Comparison of ENCODE assay signal across 1 cellular context in the genomic region with DNA sequence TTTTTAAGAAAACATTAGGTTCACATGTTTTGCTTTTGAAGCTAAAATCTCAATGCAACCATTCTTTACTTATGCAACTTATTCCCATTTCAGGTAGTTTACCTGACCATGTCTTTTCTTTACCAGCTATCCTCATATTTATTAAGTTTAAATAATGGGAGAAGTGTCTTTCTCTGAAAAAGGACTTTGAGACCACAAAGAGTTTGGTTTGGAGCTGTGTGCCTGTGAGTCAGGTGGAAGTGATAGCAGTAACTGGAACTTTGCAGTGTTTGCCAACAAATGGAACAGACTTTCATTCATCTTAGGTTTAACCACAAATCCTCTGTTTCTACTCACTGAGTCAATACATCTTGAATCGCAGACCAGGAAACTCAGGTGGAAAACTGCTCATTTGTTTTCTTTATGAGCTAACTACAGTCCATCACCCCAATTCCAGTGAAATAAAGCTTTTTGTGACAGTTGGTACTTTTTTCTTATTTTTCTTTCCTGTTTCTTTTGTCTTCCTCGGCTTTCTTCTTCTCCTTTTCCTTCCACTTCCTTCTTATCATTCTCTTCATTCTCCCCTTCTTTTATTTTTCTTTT.
TF ChIP-seq lines count a peak whose summit lies in the region.

No MANE protein-coding gene starts in this region.

TF ChIP-seq in A549, 52 proteins besides CTCF, POLR2A, EP300 and RAD21:
- no peak for TF ChIP-seq CBX2 (IDR thresholded peaks at IDR 0.05; ENCODE audit: borderline replicate concordance, low read depth)
- TF ChIP-seq RNF2 (IDR thresholded peaks at IDR 0.05; ENCODE audit: borderline replicate concordance, low read depth), result 0 out of 2 replicates have a peak, but pooled peaks have one; percentile 23
